Comparison of ENCODE assay signal across 12 cellular contexts in genomic region chr15:82553846-82554245, GRCh38.
"Had no signal": no experiment of that assay in that cellular context is flagged by ENCODE, and none has a peak within 500 bp of the region (broad histone marks: within the 10 kb centered on the region; RNA-seq: fewer than 3 reads in every experiment).

No MANE protein-coding gene starts in this region.

- H3K27ac ChIP-seq: brain microvascular endothelial cell, parathyroid adenoma, prostate gland, right lobe of liver, thoracic aorta, transverse colon had no signal

- DNase-seq: brain microvascular endothelial cell; erythroblast; naive B cell; retina; right lobe of liver; stimulated activated CD4-positive, alpha-beta T cell treated with anti-CD3 and anti-CD28 coated beads, Interleukin-1b, Interleukin-23, amount 100 ng/mL, for 48 hours; stimulated activated CD4-positive, alpha-beta T cell treated with anti-CD3 and anti-CD28 coated beads, Interleukin-4, amount 100 ng/mL, for 24 hours; transverse colon had no signal

- ATAC-seq: right lobe of liver; stimulated activated memory B cell treated with anti-CD40 and anti-IgM and Interleukin-4, amounts not matched to agents 10 μg/mL and 1 μg/mL and 100 μg/mL, for 72 hours had no signal
